Comparison of ENCODE assay signal across 8 cellular contexts in the genomic region with DNA sequence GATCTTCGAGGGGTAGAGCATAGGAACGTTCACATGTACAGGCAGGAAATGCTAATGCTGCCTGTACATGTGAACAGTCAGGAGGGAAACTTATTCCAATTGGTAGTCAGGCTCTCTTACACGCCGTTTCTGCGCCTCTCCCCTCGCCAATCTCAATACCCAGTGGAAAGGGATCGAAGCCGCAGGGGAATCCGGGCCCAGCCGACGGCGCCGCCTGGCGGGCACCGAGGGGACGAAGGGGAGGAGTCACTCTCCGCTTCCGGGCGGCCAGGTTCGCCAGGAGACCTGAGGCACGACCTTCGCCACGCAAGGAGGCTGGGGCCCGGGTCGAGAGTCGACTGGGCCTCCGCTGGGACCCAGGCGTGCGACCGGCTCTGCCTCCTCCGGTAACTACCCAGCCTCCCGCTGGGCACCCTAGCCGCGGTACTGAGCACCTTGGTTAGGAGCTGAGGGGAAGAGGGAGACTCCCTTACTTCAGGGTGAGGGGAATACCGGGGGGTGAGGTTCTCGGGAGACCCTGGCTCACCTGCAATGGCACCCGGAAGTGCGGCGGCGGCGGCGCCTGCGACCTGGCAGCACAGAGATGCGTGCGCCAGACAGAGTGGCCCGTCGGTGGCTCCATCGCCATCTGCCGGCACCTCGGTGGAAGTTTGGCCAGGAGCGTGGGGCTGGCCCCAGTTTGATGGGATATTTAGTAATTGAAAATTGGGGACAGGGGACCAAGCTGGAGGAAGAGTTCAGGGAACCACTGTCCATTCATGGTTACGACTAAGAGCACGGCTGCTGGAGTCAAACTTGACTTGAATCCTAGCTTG. TPM values are rescaled to one million over a fixed set of nuclear protein-coding genes. Genes with fewer than 3 reads are reported as not detected.
DNase-seq lines count a peak whose midpoint lies in the region; ATAC-seq and TF ChIP-seq lines count a peak whose summit lies in the region.

A gene (minus strand): TSS at position 557 of the 815 bp plus-strand sequence. CDS start 1,026 bp downstream, outside the sequence.

- H3K9me3 ChIP-seq in PC-9 (ENCODE audit: insufficient read depth, low read depth) (no peaks in the 10 kb centered on the region), esophagus muscularis mucosa (no peaks in the 10 kb centered on the region)

- peak; percentile 34 for TF ChIP-seq POLR2A in esophagus muscularis mucosa (IDR thresholded peaks at IDR 0.05; ENCODE audit: low read depth)

- H2AFZ ChIP-seq in PC-9 = peak within 1 kb of the TSS; percentile 93

- no peaks in the 10 kb centered on the region for H3K27me3 Mint-ChIP-seq in IgD-negative memory B cell
- H3K27me3 Mint-ChIP-seq in activated T-cell treated with anti-CD3 and anti-CD28 coated beads, Interleukin-2, amount 50 U/mL, for 4 hours (ENCODE audit: low read depth) = no peaks in the 10 kb centered on the region

- 0 out of 2 replicates have a peak, but pooled peaks cover 6% of the 10 kb centered on the region for H3K79me2 ChIP-seq in PC-9 (ENCODE audit: low read depth)

- H3K27ac ChIP-seq in PC-9 = peak within 1 kb of the TSS; percentile 93
- H3K27ac ChIP-seq in esophagus muscularis mucosa (replicated peaks in 1 of 4) = peak within 1 kb of the TSS; percentile 92 to 98 (median 95)

- peak within 1 kb of the TSS; percentile 85 to 98 (median 96) for H3K27ac Mint-ChIP-seq in IgD-negative memory B cell
- H3K27ac Mint-ChIP-seq in stimulated activated effector memory CD8-positive, alpha-beta T cell treated with anti-CD3 and anti-CD28 coated beads, Interleukin-12 subunit alpha, Interleukin-12 subunit beta, amount 100 ng/mL, for 72 hours = peak within 1 kb of the TSS; percentile 96

- POLR2A ChIA-PET in PC-9 (lab: Charles Lee; ENCODE audit: unreplicated experiment) = interaction anchor here (0.5 to 0.6 kb wide), 2 partner anchors 27 to 812 kb away, joined by 4 to 8 read pairs; no protein-coding TSS in a partner anchor

- peak; percentile 82 for DNase-seq in DMS153 treated with DMSO at 0.1 percent for 48 hours (lab: John Stamatoyannopoulos, UW; ENCODE audit: unreplicated experiment)
- DNase-seq in PC-9 = peak; percentile 70 to 84
- DNase-seq in activated T-cell treated with anti-CD3 and anti-CD28 coated beads, Interleukin-2, amount 50 U/mL, for 4 hours = peak; percentile 87
- DNase-seq in esophagus muscularis mucosa (ENCODE audit: extremely low spot score) = peak; percentile 97
- peak; percentile 82 for DNase-seq in myocyte (ENCODE audit: low read depth)
- peak; percentile 89 to 94 for DNase-seq in stimulated activated effector memory CD8-positive, alpha-beta T cell treated with anti-CD3 and anti-CD28 coated beads, Interleukin-12 subunit alpha, Interleukin-12 subunit beta, amount 100 ng/mL, for 72 hours (ENCODE audit: low spot score in 2 of 2)

- H3K4me3 ChIP-seq in PC-9 (peak within 1 kb of the TSS; percentile 87), esophagus muscularis mucosa (peak within 1 kb of the TSS; percentile 72 to 99 (median 82))

- intact Hi-C loops in PC-9 (cut with micrococcal nuclease; ENCODE audit: unreplicated experiment) (loop anchor here (1.0 kb wide), 1 partner anchor 197 kb away; no protein-coding TSS in a partner anchor), esophagus muscularis mucosa (cut with DNase I) (loop anchor here (2.0 kb wide), 2 partner anchors 15 to 195 kb away; no protein-coding TSS in a partner anchor)

- ATAC-seq in GM21528 (IDR thresholded peaks at IDR 0.05; ENCODE audit: low FRiP score, unreplicated experiment) = peak; percentile 86
- ATAC-seq in activated T-cell treated with anti-CD3 and anti-CD28 coated beads, Interleukin-2, amount 50 U/mL, for 4 hours = peak; percentile 93 to 94
- ATAC-seq in stimulated activated effector memory CD8-positive, alpha-beta T cell treated with anti-CD3 and anti-CD28 coated beads, Interleukin-12 subunit alpha, Interleukin-12 subunit beta, amount 100 ng/mL, for 72 hours = peak; percentile 94

- no peak for TF ChIP-seq EP300 in esophagus muscularis mucosa (IDR thresholded peaks at IDR 0.05)

- peaks cover 13 to 19% (median 17%) of the 10 kb centered on the region in 3 donors for H3K4me1 Mint-ChIP-seq in IgD-negative memory B cell
- peaks cover 32% of the 10 kb centered on the region for H3K4me1 Mint-ChIP-seq in activated T-cell treated with anti-CD3 and anti-CD28 coated beads, Interleukin-2, amount 50 U/mL, for 4 hours (ENCODE audit: low read depth)
- peaks cover 46% of the 10 kb centered on the region for H3K4me1 Mint-ChIP-seq in stimulated activated effector memory CD8-positive, alpha-beta T cell treated with anti-CD3 and anti-CD28 coated beads, Interleukin-12 subunit alpha, Interleukin-12 subunit beta, amount 100 ng/mL, for 72 hours

- H3K27me3 ChIP-seq in PC-9 (ENCODE audit: insufficient read depth, low read depth) = no peaks in the 10 kb centered on the region
- no peaks in the 10 kb centered on the region for H3K27me3 ChIP-seq in esophagus muscularis mucosa

- H3F3A ChIP-seq in PC-9 (ENCODE audit: insufficient read depth, low read depth) = no peaks in the 10 kb centered on the region; the same call in 1 of the 2 replicates

- no peaks in the 10 kb centered on the region for H3K36me3 ChIP-seq in PC-9 (ENCODE audit: low read depth)
- H3K36me3 ChIP-seq in esophagus muscularis mucosa = peaks cover 35 to 59% (median 53%) of the 10 kb centered on the region in 4 donors

- CTCF ChIA-PET in PC-9 (lab: Charles Lee) = interaction anchor here (0.7 to 1.2 kb wide), 3 partner anchors 16 to 196 kb away, joined by 3 read pairs; no protein-coding TSS in a partner anchor

- TF ChIP-seq CTCF in PC-9 (conservative IDR thresholded peaks at IDR 0.05) (peak; percentile 71; the same call in 1 of the 2 replicates), esophagus muscularis mucosa (IDR thresholded peaks at IDR 0.05) (peak; percentile 59 to 72 (median 72))

- WGBS in esophagus muscularis mucosa = 2% methylated on average over 28 of the region's 53 CpGs

- H3K4me1 ChIP-seq in PC-9 (replicated peaks; ENCODE audit: insufficient read depth) (0 out of 2 replicates have a peak, but pooled peaks cover 3% of the 10 kb centered on the region), esophagus muscularis mucosa (peaks cover 11 to 25% (median 20%) of the 10 kb centered on the region in 4 donors)

- BruUV-seq in PC-9 (replicated peaks; lab: Mats Ljungman, UMichigan) = TSS peak; percentile 27

- H4K20me1 ChIP-seq in PC-9 (ENCODE audit: insufficient read depth) = no peaks in the 10 kb centered on the region

- peak within 1 kb of the TSS; percentile 83 to 94 (median 90) for H3K4me3 Mint-ChIP-seq in IgD-negative memory B cell
- peak within 1 kb of the TSS; percentile 86 for H3K4me3 Mint-ChIP-seq in activated T-cell treated with anti-CD3 and anti-CD28 coated beads, Interleukin-2, amount 50 U/mL, for 4 hours
- H3K4me3 Mint-ChIP-seq in stimulated activated effector memory CD8-positive, alpha-beta T cell treated with anti-CD3 and anti-CD28 coated beads, Interleukin-12 subunit alpha, Interleukin-12 subunit beta, amount 100 ng/mL, for 72 hours = peak within 1 kb of the TSS; percentile 79

- no peaks in the 10 kb centered on the region for H3K9me2 ChIP-seq in PC-9 (ENCODE audit: insufficient read depth)

- peak within 1 kb of the TSS; percentile 77 for H3K4me2 ChIP-seq in PC-9

- H3K36me3 Mint-ChIP-seq in IgD-negative memory B cell = peaks cover 9% of the 10 kb centered on the region
- H3K36me3 Mint-ChIP-seq in activated T-cell treated with anti-CD3 and anti-CD28 coated beads, Interleukin-2, amount 50 U/mL, for 4 hours (ENCODE audit: insufficient read depth) = peaks cover 21% of the 10 kb centered on the region
- H3K36me3 Mint-ChIP-seq in stimulated activated effector memory CD8-positive, alpha-beta T cell treated with anti-CD3 and anti-CD28 coated beads, Interleukin-12 subunit alpha, Interleukin-12 subunit beta, amount 100 ng/mL, for 72 hours = peaks cover 64% of the 10 kb centered on the region

- no peaks in the 10 kb centered on the region for H3K9me3 Mint-ChIP-seq in IgD-negative memory B cell
- no peaks in the 10 kb centered on the region for H3K9me3 Mint-ChIP-seq in activated T-cell treated with anti-CD3 and anti-CD28 coated beads, Interleukin-2, amount 50 U/mL, for 4 hours
- H3K9me3 Mint-ChIP-seq in stimulated activated effector memory CD8-positive, alpha-beta T cell treated with anti-CD3 and anti-CD28 coated beads, Interleukin-12 subunit alpha, Interleukin-12 subunit beta, amount 100 ng/mL, for 72 hours = no peaks in the 10 kb centered on the region

RNA-seq across cellular contexts. Expression of the gene that starts here (rescaled TPM):
- polyA plus RNA-seq in IgD-negative memory B cell = 23.9 TPM
- total RNA-seq in PC-9 (2021) (18.2 and 20.3 TPM in 2 replicates), esophagus muscularis mucosa (10 to 100 TPM in 2 of 4 donors, 1 to 10 TPM in 2; 9.1 to 12.5 (median 10.1) TPM), myocyte (17.3 and 17.6 TPM in 2 replicates)
- 10 to 100 TPM; 29.0 to 29.7 (median 29.1) TPM for total RNA-seq in activated T-cell treated with anti-CD3 and anti-CD28 coated beads, Interleukin-2, amount 50 U/mL, for 4 hours
- polyA plus RNA-seq in myocyte (2012) = 24.1 TPM

Comparison
In these comparisons a context has a peak if more than half of its experiments do, and no peak if none do; other contexts are left out.
1. Peak in every context shown above with its lines: DNase-seq, ATAC-seq, H3K4me3 ChIP-seq and H3K27ac ChIP-seq.